Comparison of ENCODE assay signal across 8 cellular contexts in the genomic region with DNA sequence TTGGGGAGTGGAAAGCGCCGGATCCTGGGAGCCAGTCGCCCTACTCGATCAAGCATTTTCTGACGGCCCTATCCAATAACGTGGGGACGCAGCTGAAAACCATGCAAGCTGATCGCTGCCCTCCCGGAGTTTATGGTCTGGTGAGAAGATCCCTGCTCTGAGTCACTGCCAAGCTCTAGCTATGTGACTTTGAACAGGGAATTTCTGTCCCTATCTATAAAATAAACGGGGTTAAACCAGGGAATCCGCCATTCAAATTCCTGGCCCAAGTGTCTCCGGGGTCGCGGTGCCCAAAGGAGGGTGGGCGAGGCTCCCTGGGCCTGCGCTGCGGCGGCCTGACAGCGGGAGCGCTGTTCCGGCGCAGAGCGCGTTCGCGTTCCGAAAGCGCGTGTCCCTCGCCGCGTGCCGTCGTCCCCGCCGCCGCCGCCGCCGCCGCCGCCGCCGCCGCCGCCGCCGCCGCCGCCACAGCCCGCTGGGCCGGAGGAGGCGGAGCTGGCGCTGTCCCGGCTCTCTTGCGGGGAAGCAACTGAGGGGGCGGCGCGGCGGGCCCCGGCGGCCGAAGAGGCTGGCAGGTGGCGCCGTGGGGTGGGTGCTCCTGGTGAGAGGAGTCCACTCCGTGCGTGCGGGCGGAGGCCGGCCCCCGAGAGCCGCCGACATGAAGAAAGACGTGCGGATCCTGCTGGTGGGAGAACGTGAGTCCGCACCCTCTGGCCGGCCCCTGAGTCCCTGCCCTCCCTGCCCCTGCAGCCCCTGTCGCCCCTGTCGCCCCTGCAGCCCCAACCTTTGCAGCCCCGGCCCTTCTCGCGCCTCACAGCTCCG. TPM values are rescaled to one million over a fixed set of nuclear protein-coding genes. Genes with fewer than 3 reads are reported as not detected.
DNase-seq lines count a peak whose midpoint lies in the region; ATAC-seq and TF ChIP-seq lines count a peak whose summit lies in the region.

RHOT1 (plus strand) TSS at position 465 of the 819 bp plus-strand sequence; CDS start at position 656, 191 bp downstream.

- peaks cover 2 to 39% (median 15%) of the 10 kb centered on the region in 3 donors for H3K4me1 ChIP-seq in gastroesophageal sphincter
- H3K4me1 ChIP-seq in suprapubic skin, result peaks cover 49% of the 10 kb centered on the region

- TF ChIP-seq CTCF in gastroesophageal sphincter (IDR thresholded peaks at IDR 0.05), result peak; percentile 44 to 83 (median 78)
- peak; percentile 41 to 62 for TF ChIP-seq CTCF in suprapubic skin (IDR thresholded peaks at IDR 0.05)

- ATAC-seq in GM21786 (IDR thresholded peaks at IDR 0.05; ENCODE audit: unreplicated experiment) (peak; percentile 66), gastroesophageal sphincter (peak; percentile 83)

- TF ChIP-seq EP300 in gastroesophageal sphincter (IDR thresholded peaks at IDR 0.05) (no peak), suprapubic skin (IDR thresholded peaks at IDR 0.05) (no peak)

- peak within 1 kb of the TSS; percentile 90 to 94 (median 91) for H3K27ac ChIP-seq in gastroesophageal sphincter
- peak within 1 kb of the TSS; percentile 92 for H3K27ac ChIP-seq in suprapubic skin

- DNase-seq in Daoy (ENCODE audit: low read depth) (peak; percentile 94), LHCN-M2 (ENCODE audit: low read depth) (peak; percentile 87), SHP77 treated with DMSO at 0.1 percent for 48 hours (lab: John Stamatoyannopoulos, UW) (peak; percentile 80), nucleus accumbens (lab: John Stamatoyannopoulos, UW) (peak in 52 of 56 donors; percentile 24 to 89 (median 67)), suprapubic skin (ENCODE audit: low spot score in 2 of 2) (peak; percentile 79 to 87)
- DNase-seq in activated naive CD4-positive, alpha-beta T cell (lab: John Stamatoyannopoulos, UW), result peak; percentile 30 to 75 (median 60)

- 0 to 2% methylated on average over 6 to 9 of the region's 84 CpGs for WGBS in gastroesophageal sphincter (ENCODE audit: low coverage in 1 of 2), 2 donors
- WGBS in suprapubic skin, result 0% methylated on average over 15 of the region's 84 CpGs

- no peaks in the 10 kb centered on the region for H3K36me3 ChIP-seq in gastroesophageal sphincter
- no peaks in the 10 kb centered on the region for H3K36me3 ChIP-seq in suprapubic skin

- H3K9me3 ChIP-seq in gastroesophageal sphincter, result no peaks in the 10 kb centered on the region
- no peaks in the 10 kb centered on the region for H3K9me3 ChIP-seq in suprapubic skin

- H3K27me3 ChIP-seq in gastroesophageal sphincter, result no peaks in the 10 kb centered on the region
- no peaks in the 10 kb centered on the region for H3K27me3 ChIP-seq in suprapubic skin

- TF ChIP-seq POLR2A in gastroesophageal sphincter (IDR thresholded peaks at IDR 0.05) (peak; percentile 39 to 48), suprapubic skin (IDR thresholded peaks at IDR 0.05) (peak in 1 of 2 donors; percentile 14)

- H3K4me3 ChIP-seq in gastroesophageal sphincter (peak within 1 kb of the TSS; percentile 70 to 99), suprapubic skin (peak within 1 kb of the TSS; percentile 98)

RNA-seq across cellular contexts. Expression of gene RHOT1, which starts in this region (rescaled TPM):
- 40.5 and 49.9 TPM in 2 replicates for total RNA-seq in Daoy (2014; rRNA removed; shearing (Covaris generic))
- total RNA-seq in LHCN-M2 (2014; rRNA removed) (25.9 and 28.5 TPM in 2 replicates), gastroesophageal sphincter (10 to 100 TPM; 34.4 to 58.3 (median 46.0) TPM), suprapubic skin (100 to 1,000 TPM in 1 of 4 donors, 10 to 100 TPM in 3; 50.0 to 102 (median 61.4) TPM)
- 11.3 TPM for polyA plus RNA-seq in LHCN-M2 (2012)

Comparison
In these comparisons a context has a peak if more than half of its experiments do, and no peak if none do; other contexts are left out.
1. Peak in every context shown above with its lines: DNase-seq, ATAC-seq, H3K4me3 ChIP-seq and H3K27ac ChIP-seq.